Comparison of ENCODE assay signal across 11 cellular contexts in the genomic region with DNA sequence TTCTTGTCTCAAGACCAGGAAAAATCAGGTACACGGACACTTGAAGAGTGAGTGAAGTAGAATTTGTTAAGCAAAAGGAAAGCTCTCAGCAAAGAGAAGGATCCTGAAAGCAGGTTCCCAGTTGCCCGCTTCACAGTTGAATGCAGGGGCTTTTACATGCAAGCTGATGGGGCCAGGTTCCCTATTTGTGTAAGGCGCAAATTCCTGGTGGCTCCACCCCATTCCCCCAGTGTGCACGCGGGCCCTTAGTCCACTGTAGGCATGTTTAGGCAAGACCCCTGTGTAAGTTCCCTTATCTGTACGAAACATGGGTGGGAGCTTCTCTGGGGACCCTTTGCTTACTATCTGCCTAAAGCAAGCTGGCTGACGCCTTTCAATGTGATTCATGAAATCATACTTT.
"Had no signal": no experiment of that assay in that cellular context is flagged by ENCODE, and none has a peak within 500 bp of the region (broad histone marks: within the 10 kb centered on the region; RNA-seq: fewer than 3 reads in every experiment).

No MANE protein-coding gene starts in this region.

- H3K9me3 Mint-ChIP-seq: stimulated activated naive B cell treated with anti-CD40 and anti-IgM and Interleukin-4, amounts not matched to agents 10 μg/mL and 1 μg/mL and 100 μg/mL, for 72 hours; T-helper 1 cell treated with Interleukin-12 subunit alpha and Interleukin-12 subunit beta and Interleukin-4 antibody, amounts not matched to agents 30 μg/mL and 1 μg/mL, for 36 hours had no signal

- H3K4me3 ChIP-seq: ascending aorta, gastrocnemius medialis, upper lobe of left lung had no signal

- H3K36me3 Mint-ChIP-seq: stimulated activated naive B cell treated with anti-CD40 and anti-IgM and Interleukin-4, amounts not matched to agents 10 μg/mL and 1 μg/mL and 100 μg/mL, for 72 hours had no signal

- H3K27me3 ChIP-seq: ascending aorta, gastrocnemius medialis, upper lobe of left lung had no signal

- DNase-seq: activated T-cell treated with anti-CD3 and anti-CD28 coated beads, Interleukin-2, amount 50 U/mL, for 48 hours; gastrocnemius medialis; left ventricle myocardium superior; mesendoderm; posterior cingulate gyrus; stimulated activated CD4-positive, alpha-beta T cell treated with anti-CD3 and anti-CD28 coated beads, Interleukin-1b, Interleukin-23, amount 100 ng/mL, for 48 hours; stimulated activated naive B cell treated with anti-CD40 and anti-IgM and Interleukin-4, amounts not matched to agents 10 μg/mL and 1 μg/mL and 100 μg/mL, for 72 hours; upper lobe of left lung had no signal

- H3K36me3 ChIP-seq: ascending aorta, gastrocnemius medialis, neutrophil, upper lobe of left lung had no signal

- H3K27ac ChIP-seq: ascending aorta, gastrocnemius medialis, neutrophil had no signal

- H3K27ac Mint-ChIP-seq: stimulated activated naive B cell treated with anti-CD40 and anti-IgM and Interleukin-4, amounts not matched to agents 10 μg/mL and 1 μg/mL and 100 μg/mL, for 72 hours; T-helper 1 cell treated with Interleukin-12 subunit alpha and Interleukin-12 subunit beta and Interleukin-4 antibody, amounts not matched to agents 30 μg/mL and 1 μg/mL, for 36 hours had no signal

- H3K9me3 ChIP-seq: ascending aorta, gastrocnemius medialis, neutrophil, upper lobe of left lung had no signal

- H3K4me3 Mint-ChIP-seq: stimulated activated naive B cell treated with anti-CD40 and anti-IgM and Interleukin-4, amounts not matched to agents 10 μg/mL and 1 μg/mL and 100 μg/mL, for 72 hours had no signal

- ATAC-seq: gastrocnemius medialis; left ventricle myocardium superior; stimulated activated naive B cell treated with anti-CD40 and anti-IgM and Interleukin-4, amounts not matched to agents 10 μg/mL and 1 μg/mL and 100 μg/mL, for 72 hours had no signal
